23 cellular contexts compared by ENCODE assay signal in the genomic region with DNA sequence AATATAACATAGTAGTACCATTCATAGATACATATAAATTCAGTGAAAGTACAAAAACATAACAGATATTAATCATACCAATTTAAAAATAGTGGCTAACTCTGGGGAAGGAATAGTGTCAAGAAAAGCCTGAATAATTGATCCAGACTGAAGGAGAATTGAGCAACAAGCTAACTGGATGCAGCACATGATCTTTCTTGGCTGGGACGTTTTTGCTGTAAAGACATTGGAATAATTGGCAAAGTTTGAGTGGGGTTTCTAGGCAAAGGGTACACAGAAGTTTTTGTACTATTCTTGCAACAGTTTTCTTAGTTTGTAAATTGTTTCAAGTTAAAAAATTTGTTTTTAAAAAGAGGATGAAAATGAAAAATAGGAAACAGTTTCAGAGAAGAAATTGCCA. TPM values are rescaled to one million over a fixed set of nuclear protein-coding genes. Genes with fewer than 3 reads are reported as not detected.
DNase-seq lines count a peak whose midpoint lies in the region; ATAC-seq and TF ChIP-seq lines count a peak whose summit lies in the region.
"Had no signal": no experiment of that assay in that cellular context is flagged by ENCODE, and none has a peak within 500 bp of the region (broad histone marks: within the 10 kb centered on the region; RNA-seq: fewer than 3 reads in every experiment).

No MANE protein-coding gene starts in this region.

- DNase-seq in caudate nucleus (lab: John Stamatoyannopoulos, UW) (peak in 1 of 61 donors; percentile 1), fibroblast of the aortic adventitia (ENCODE audit: low read depth) (peak; percentile 49), COR-L47 (lab: John Stamatoyannopoulos, UW) (no peak), foreskin melanocyte (no peak)
- no peak for DNase-seq in NK-92 treated with Interleukin-12 subunit alpha and Interleukin-12 subunit beta, amount 100 ng/mL, for 24 hours (lab: John Stamatoyannopoulos, UW)
- DNase-seq: Calu3; CD8-positive, alpha-beta T cell; DMS153; GDM1; NCI-H1105; NCI-H2029 treated with DMSO at 0.1 percent for 48 hours; NCI-H226; NCI-H510A treated with DMSO at 0.1 percent for 48 hours; NCI-H748 treated with DMSO at 0.1 percent for 48 hours; Peyer's patch had no signal

- no peak for TF ChIP-seq CTCF in fibroblast of the aortic adventitia (IDR thresholded peaks at IDR 0.05; ENCODE audit: insufficient read depth, low read length)
- TF ChIP-seq CTCF in nephron (IDR thresholded peaks at IDR 0.05; ENCODE audit: unreplicated experiment in 3 of 3): no peak

- H3K9me3 Mint-ChIP-seq in IgD-negative memory B cell (no peaks in the 10 kb centered on the region), nephron (no peaks in the 10 kb centered on the region)
- H3K9me3 Mint-ChIP-seq: CD8-positive, alpha-beta T cell; GM23338 had no signal

- H3K27ac ChIP-seq in caudate nucleus (ENCODE audit: low read depth, low read length): peak overlapping the region; percentile 20
- H3K27ac ChIP-seq: BLaER1, KMS-11, Peyer's patch had no signal

- no peak for ATAC-seq in GM18870 (IDR thresholded peaks at IDR 0.05; ENCODE audit: unreplicated experiment)
- ATAC-seq: CD8-positive, alpha-beta T cell; GM23338; SK-N-SH treated with all-trans-retinoic acid at 6 μM for 48 hours had no signal

- peak overlapping the region in 2 of 3 donors; percentile 38 to 89 for H3K27ac Mint-ChIP-seq in IgD-negative memory B cell
- no peak overlapping the region for H3K27ac Mint-ChIP-seq in nephron
- H3K27ac Mint-ChIP-seq: GM23338 had no signal

- peaks cover 5% of the 10 kb centered on the region for H3K36me3 Mint-ChIP-seq in IgD-negative memory B cell
- H3K36me3 Mint-ChIP-seq in nephron (ENCODE audit: low read depth): no peaks in the 10 kb centered on the region

- H3K27me3 Mint-ChIP-seq in IgD-negative memory B cell (no peaks in the 10 kb centered on the region), nephron (ENCODE audit: low read depth) (peaks cover 8% of the 10 kb centered on the region)

- H3K4me1 Mint-ChIP-seq in IgD-negative memory B cell (peaks cover 15 to 20% (median 16%) of the 10 kb centered on the region in 3 donors), nephron (peaks cover 19% of the 10 kb centered on the region)

- no peak overlapping the region for H3K4me3 ChIP-seq in fibroblast of the aortic adventitia (ENCODE audit: low read depth, low read length)
- H3K4me3 ChIP-seq: BLaER1, GM23338, HAP-1, Peyer's patch had no signal

- H3K4me3 Mint-ChIP-seq in IgD-negative memory B cell (peak overlapping the region in 2 of 4 donors; percentile 39 to 91), nephron (peak overlapping the region; percentile 32 to 66 (median 44))
- H3K4me3 Mint-ChIP-seq: GM23338 had no signal

RNA-seq across cellular contexts. Expression of a gene that starts 2.6 kb away (rescaled TPM):
- 42.1 TPM for polyA plus RNA-seq in IgD-negative memory B cell
- 85.3 and 89.5 TPM in 2 replicates for total RNA-seq in fibroblast of the aortic adventitia (ENCODE audit: low replicate concordance)

Comparison
In these comparisons a context has a peak if more than half of its experiments do, and no peak if none do; other contexts are left out.
1. H3K27ac Mint-ChIP-seq: peak in IgD-negative memory B cell (2 of 3); none in nephron (0 of 3).